In genomic region chr10:80050752-80051151, GRCh38 we compare ENCODE assay signal across 5 cellular contexts.
"Had no signal": no experiment of that assay in that cellular context is flagged by ENCODE, and none has a peak within 500 bp of the region (broad histone marks: within the 10 kb centered on the region; RNA-seq: fewer than 3 reads in every experiment).

No MANE protein-coding gene starts in this region.

- ATAC-seq: HepG2, K562 had no signal

- H3K4me3 ChIP-seq: K562 had no signal

- H3K4me3 Mint-ChIP-seq: IgD-negative memory B cell had no signal

- H3K27ac Mint-ChIP-seq: IgD-negative memory B cell had no signal

- DNase-seq: IMR-90 had no signal

- H3K9me3 Mint-ChIP-seq: IgD-negative memory B cell had no signal

- H3K27ac ChIP-seq: HL-60 had no signal
